Comparison of ENCODE assay signal across 8 cellular contexts in genomic region chr18:80154293-80154692, GRCh38. TPM values are rescaled to one million over a fixed set of nuclear protein-coding genes. Genes with fewer than 3 reads are reported as not detected.
DNase-seq lines count a peak whose midpoint lies in the region; ATAC-seq and TF ChIP-seq lines count a peak whose summit lies in the region.

No MANE protein-coding gene starts in this region.

- H3K4me1 ChIP-seq in foreskin keratinocyte (no peaks in the 10 kb centered on the region), transverse colon (peaks cover 0 to 2% (median 0%) of the 10 kb centered on the region in 4 donors), aorta (ENCODE audit: control insufficient read depth in 1 of 2, insufficient read depth in 2 of 2, low read length in 2 of 2) (no peaks in the 10 kb centered on the region)

- H3K27ac ChIP-seq in foreskin keratinocyte (no peak overlapping the region), transverse colon (no peak overlapping the region), aorta (ENCODE audit: low read depth in 1 of 2, low read length in 2 of 2) (no peak overlapping the region)

- H3K36me3 ChIP-seq in transverse colon (no peaks in the 10 kb centered on the region), aorta (ENCODE audit: control insufficient read depth in 1 of 2, insufficient read depth in 2 of 2, low read length in 1 of 2) (no peaks in the 10 kb centered on the region)

- no peak for TF ChIP-seq EP300 in transverse colon (IDR thresholded peaks at IDR 0.05; ENCODE audit: low read depth)

- WGBS in transverse colon (ENCODE audit: low coverage in 1 of 2), 2 donors: 72 to 92% methylated on average over 2 to 6 of the region's 6 CpGs
- WGBS in aorta, 2 donors: 78 to 82% methylated on average over 6 of the region's 6 CpGs

- TF ChIP-seq POLR2A in transverse colon (IDR thresholded peaks at IDR 0.05): no peak

- intact Hi-C loops in transverse colon (cut with DNase I; ENCODE audit: low total_unique reads) (no loop called here), aorta (cut with DNase I) (no loop called here)

- peak; percentile 64 for DNase-seq in COR-L47 (lab: John Stamatoyannopoulos, UW)
- peak; percentile 24 for DNase-seq in UCSD-AML1 (lab: John Stamatoyannopoulos, UW; ENCODE audit: unreplicated experiment)
- no peak for DNase-seq in foreskin keratinocyte
- no peak for DNase-seq in transverse colon
- DNase-seq in GM19240 (ENCODE audit: insufficient read length, low spot score): no peak
- DNase-seq in aorta: no peak

- in situ Hi-C loops in transverse colon (cut with MboI; ENCODE audit: low pct_ligation_motif_present in 1 of 4, low pct_unique_long_range_greater_than_20kb in 1 of 4, low sequenced_read_pairs in 3 of 4): no loop called here

- H3K27me3 ChIP-seq in foreskin keratinocyte: no peaks in the 10 kb centered on the region
- H3K27me3 ChIP-seq in transverse colon: no peaks in the 10 kb centered on the region
- H3K27me3 ChIP-seq in aorta (ENCODE audit: control insufficient read depth in 1 of 2, insufficient read depth in 2 of 2, low read length in 1 of 2): no peaks in the 10 kb centered on the region

- TF ChIP-seq CTCF in foreskin keratinocyte (conservative IDR thresholded peaks at IDR 0.05): peak; percentile 61
- peak in 4 of 5 experiments; percentile 10 to 32 (median 28) for TF ChIP-seq CTCF in transverse colon (IDR thresholded peaks at IDR 0.05)

- ATAC-seq in GM18868 (IDR thresholded peaks at IDR 0.05; ENCODE audit: unreplicated experiment): peak; percentile 79
- ATAC-seq in HG03175 (IDR thresholded peaks at IDR 0.05; ENCODE audit: unreplicated experiment): peak; percentile 92
- peak; percentile 67 for ATAC-seq in foreskin keratinocyte
- ATAC-seq in aorta (ENCODE audit: low FRiP score): no peak

- H3K9me3 ChIP-seq in transverse colon: no peaks in the 10 kb centered on the region
- H3K9me3 ChIP-seq in aorta (ENCODE audit: control insufficient read depth, low read length): no peaks in the 10 kb centered on the region

- H3K4me3 ChIP-seq in transverse colon (no peak overlapping the region), aorta (ENCODE audit: low read length in 2 of 2) (no peak overlapping the region)

RNA-seq across cellular contexts. Expression of gene ADNP2, which starts 45.2 kb away (rescaled TPM):
- total RNA-seq in foreskin keratinocyte (23.6 and 23.9 TPM in 2 replicates), transverse colon (10 to 100 TPM; 16.0 to 30.1 (median 22.3) TPM), aorta (10 to 100 TPM; 17.5 to 20.1 TPM)
- polyA plus RNA-seq in foreskin keratinocyte (5.7 and 7.0 TPM in 2 replicates), aorta (1 to 10 TPM; 3.1 to 5.2 TPM)

Comparison
In these comparisons a context has a peak if more than half of its experiments do, and no peak if none do; other contexts are left out.
1. DNase-seq: peak in COR-L47 (single experiment) and UCSD-AML1 (single experiment); none in foreskin keratinocyte (0 of 2), transverse colon (single experiment), GM19240 (single experiment) and aorta (0 of 2).